Comparison of ENCODE assay signal across 8 cellular contexts in the genomic region with DNA sequence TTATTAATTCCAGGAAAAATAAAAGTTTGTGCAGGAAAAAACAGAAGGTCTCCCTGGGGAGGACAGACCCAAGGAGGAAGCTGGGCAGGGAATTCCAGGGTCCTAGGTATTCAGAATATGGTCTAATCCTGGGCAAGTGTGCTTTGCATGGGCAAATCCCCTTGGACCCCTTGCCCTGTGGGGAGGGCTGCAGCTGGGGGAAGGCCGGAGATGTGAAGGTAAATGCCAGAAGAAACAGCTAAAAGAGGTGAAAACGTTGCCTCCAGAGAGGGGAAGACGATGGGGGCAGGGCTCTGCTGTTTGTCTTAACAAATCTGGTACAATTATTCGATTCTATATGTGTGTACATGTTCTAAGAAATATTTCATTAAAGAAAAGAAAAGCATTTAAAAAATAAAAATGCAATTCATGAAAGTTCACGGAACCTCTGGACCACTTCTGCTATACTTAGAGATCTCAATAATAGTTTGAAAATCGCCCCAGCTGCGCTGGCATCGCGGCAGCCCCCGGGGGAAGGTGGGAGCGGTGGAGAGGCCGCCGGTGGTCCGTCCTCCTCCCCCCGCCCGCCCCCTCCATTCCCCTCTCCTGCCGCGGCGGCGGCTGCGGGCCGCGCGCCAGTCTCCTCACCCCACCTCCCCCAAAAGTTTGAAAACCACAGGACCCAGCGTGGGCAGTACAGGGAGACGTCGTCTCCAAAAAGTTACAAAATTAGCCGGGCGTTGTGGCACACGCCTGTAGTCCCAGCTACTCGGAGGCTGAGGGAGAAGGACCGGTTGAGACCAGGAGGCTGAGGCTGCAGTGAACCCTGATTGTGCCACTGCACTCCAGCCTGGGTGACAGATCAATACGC. TPM values are rescaled to one million over a fixed set of nuclear protein-coding genes. Genes with fewer than 3 reads are reported as not detected.
DNase-seq lines count a peak whose midpoint lies in the region; ATAC-seq and TF ChIP-seq lines count a peak whose summit lies in the region.

No MANE protein-coding gene starts in this region.

- in situ Hi-C loops in ACHN (cut with HindIII; ENCODE audit: low pct_ligation_motif_present, low pct_unique_long_range_greater_than_20kb, low sequenced_read_pairs) = no loop called here

- peaks cover 33% of the 10 kb centered on the region for H3K4me1 ChIP-seq in DND-41 (ENCODE audit: insufficient read depth, low read length)

- peaks cover 58% of the 10 kb centered on the region for H3K27me3 Mint-ChIP-seq in dendritic cell treated with granulocyte-macrophage colony-stimulating factor and Interleukin-4, amounts not matched to agents 40 ng/mL and 50 ng/mL, for 4 days
- peaks cover 8% of the 10 kb centered on the region for H3K27me3 Mint-ChIP-seq in nephron progenitor cell (ENCODE audit: low read depth, poor library complexity)

- peak overlapping the region; percentile 61 for H3K27ac Mint-ChIP-seq in dendritic cell treated with granulocyte-macrophage colony-stimulating factor and Interleukin-4, amounts not matched to agents 40 ng/mL and 50 ng/mL, for 4 days
- H3K27ac Mint-ChIP-seq in nephron progenitor cell = no peak overlapping the region

- peak overlapping the region; percentile 74 for H3K4me3 Mint-ChIP-seq in dendritic cell treated with granulocyte-macrophage colony-stimulating factor and Interleukin-4, amounts not matched to agents 40 ng/mL and 50 ng/mL, for 4 days
- peak overlapping the region; percentile 89 for H3K4me3 Mint-ChIP-seq in nephron progenitor cell

- no peak for TF ChIP-seq CTCF in DND-41 (IDR thresholded peaks at IDR 0.05; ENCODE audit: borderline replicate concordance, extremely low read depth, low read length, poor library complexity, severe bottlenecking)
- TF ChIP-seq CTCF in nephron progenitor cell (IDR thresholded peaks at IDR 0.05) = no peak

- H3K9me3 Mint-ChIP-seq in dendritic cell treated with granulocyte-macrophage colony-stimulating factor and Interleukin-4, amounts not matched to agents 40 ng/mL and 50 ng/mL, for 4 days = no peaks in the 10 kb centered on the region
- H3K9me3 Mint-ChIP-seq in nephron progenitor cell = peaks cover 1% of the 10 kb centered on the region

- DNase-seq in DND-41 (peak; percentile 16), nephron progenitor cell (no peak), NCI-H2107 treated with DMSO at 0.1 percent for 48 hours (lab: John Stamatoyannopoulos, UW; ENCODE audit: unreplicated experiment) (no peak), T-helper 9 cell (no peak), ACHN (no peak)
- DNase-seq in Jurkat, Clone E6-1 (ENCODE audit: low read depth, low spot score) = no peak

- peak overlapping the region; percentile 99 for H3K4me2 ChIP-seq in DND-41 (ENCODE audit: insufficient read depth, low read length)

- H3K36me3 Mint-ChIP-seq in dendritic cell treated with granulocyte-macrophage colony-stimulating factor and Interleukin-4, amounts not matched to agents 40 ng/mL and 50 ng/mL, for 4 days (ENCODE audit: low read depth) = no peaks in the 10 kb centered on the region
- H3K36me3 Mint-ChIP-seq in nephron progenitor cell (ENCODE audit: low read depth) = no peaks in the 10 kb centered on the region

- peak overlapping the region; percentile 84 for H3K27ac ChIP-seq in DND-41 (ENCODE audit: low read length)

- H3K9me3 ChIP-seq in DND-41 (ENCODE audit: insufficient read depth, low read length, severe bottlenecking) = no peaks in the 10 kb centered on the region

- H2AFZ ChIP-seq in DND-41 (ENCODE audit: low read depth, low read length) = 0 out of 2 replicates have a peak overlapping the region, but pooled peaks have one; percentile 73

- intact Hi-C loops in dendritic cell treated with granulocyte-macrophage colony-stimulating factor and Interleukin-4, amounts not matched to agents 40 ng/mL and 50 ng/mL, for 4 days (cut with micrococcal nuclease) = no loop called here

- H3K79me2 ChIP-seq in DND-41 (ENCODE audit: insufficient read depth, low read length) = no peaks in the 10 kb centered on the region

- peaks cover 19% of the 10 kb centered on the region for H3K4me1 Mint-ChIP-seq in dendritic cell treated with granulocyte-macrophage colony-stimulating factor and Interleukin-4, amounts not matched to agents 40 ng/mL and 50 ng/mL, for 4 days (ENCODE audit: low read depth)
- H3K4me1 Mint-ChIP-seq in nephron progenitor cell = peaks cover 35% of the 10 kb centered on the region

- peak overlapping the region; percentile 73 for H3K9ac ChIP-seq in DND-41 (ENCODE audit: low read depth, low read length)

- peaks cover 12% of the 10 kb centered on the region for H3K27me3 ChIP-seq in DND-41 (ENCODE audit: insufficient read depth, low read length, poor library complexity)

- no peak for ATAC-seq in DND-41 (ENCODE audit: insufficient read depth, low read depth)
- ATAC-seq in GM18909 (IDR thresholded peaks at IDR 0.05; ENCODE audit: poor library complexity, unreplicated experiment) = no peak

- 0 out of 2 replicates have a peak, but pooled peaks cover 2% of the 10 kb centered on the region for H4K20me1 ChIP-seq in DND-41 (ENCODE audit: insufficient read depth, low read length)

- no peaks in the 10 kb centered on the region for H3K36me3 ChIP-seq in DND-41 (ENCODE audit: insufficient read depth, low read length)

- H3K4me3 ChIP-seq in DND-41 (ENCODE audit: low read depth in 1 of 2, low read length in 2 of 2) = peak overlapping the region; percentile 20 to 72; a peak in 3 of 4 replicates
- peak overlapping the region; percentile 62 for H3K4me3 ChIP-seq in Jurkat, Clone E6-1 (ENCODE audit: low read length)

RNA-seq across cellular contexts. Expression of a gene that starts 1.5 kb away (rescaled TPM):
- polyA plus RNA-seq in Jurkat, Clone E6-1 (2012; ENCODE audit: insufficient read depth, insufficient read length) = 9.0 TPM

RNA-seq across cellular contexts. Expression of a gene that starts 16.4 kb away (rescaled TPM):
- polyA plus RNA-seq in Jurkat, Clone E6-1 (2012; ENCODE audit: insufficient read depth, insufficient read length) = not detected

RNA-seq across cellular contexts. Expression of a gene that starts 53.9 kb away (rescaled TPM):
- polyA plus RNA-seq in Jurkat, Clone E6-1 (2012; ENCODE audit: insufficient read depth, insufficient read length) = 115 TPM
